ENCODE assay signal across 12 cellular contexts in the genomic region with DNA sequence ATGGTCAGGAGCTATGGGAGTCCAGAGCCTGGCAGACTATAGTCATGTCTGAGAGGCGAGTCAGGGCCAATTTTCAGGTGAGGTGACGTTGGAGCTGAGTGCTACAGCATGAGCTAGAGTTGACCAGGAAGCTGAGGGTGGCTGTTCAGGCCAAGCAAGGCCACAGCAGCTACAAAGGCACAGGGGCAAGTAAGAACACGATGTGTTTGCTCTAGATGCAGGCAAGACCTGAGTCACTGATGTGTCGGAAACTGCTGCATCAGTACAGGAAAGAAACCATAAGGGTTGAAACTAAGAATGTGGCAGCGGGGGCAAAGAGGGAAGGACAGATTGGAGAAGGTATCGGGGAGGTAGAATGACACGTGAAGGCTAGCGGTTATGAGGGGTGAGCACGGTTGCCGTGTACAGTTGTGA. TPM values are rescaled to one million over a fixed set of nuclear protein-coding genes. Genes with fewer than 3 reads are reported as not detected.
A peak's percentile ranks its signal among the peaks of the same experiment; 100 is the strongest.
DNase-seq lines count a peak whose midpoint lies in the region; ATAC-seq and TF ChIP-seq lines count a peak whose summit lies in the region.
"Had no signal": no experiment of that assay in that cellular context is flagged by ENCODE, and none has a peak within 500 bp of the region (broad histone marks: within the 10 kb centered on the region; RNA-seq: fewer than 3 reads in every experiment).

No MANE protein-coding gene starts in this region.

- H3K23ac ChIP-seq in trophoblast cell (ENCODE audit: low read length), result no peak overlapping the region

- no peak overlapping the region for H3K9ac ChIP-seq in trophoblast cell (ENCODE audit: low read length)

- no peak overlapping the region for H3K4me2 ChIP-seq in trophoblast cell (ENCODE audit: low read length)

- no peak overlapping the region for H4K12ac ChIP-seq in trophoblast cell (ENCODE audit: low read depth, low read length)

- H3K36me3 Mint-ChIP-seq in activated naive CD8-positive, alpha-beta T cell, result no peaks in the 10 kb centered on the region

- DNase-seq in M059J (ENCODE audit: low read depth) (peak; percentile 49), trophoblast cell (peak in 1 of 2 donors; percentile 43), right cardiac atrium (no peak), SJCRH30 (no peak)
- DNase-seq: EL, NCI-H2081 treated with DMSO at 0.1 percent for 48 hours, ovary had no signal

- H3K27ac ChIP-seq in trophoblast cell (ENCODE audit: low read depth, low read length) (no peak overlapping the region), right cardiac atrium (ENCODE audit: low read length) (no peak overlapping the region), SJCRH30 (no peak overlapping the region)
- H3K27ac ChIP-seq: ovary had no signal

- no peaks in the 10 kb centered on the region for H3K27me3 ChIP-seq in trophoblast cell (ENCODE audit: insufficient read depth, low read length)
- H3K27me3 ChIP-seq in right cardiac atrium (ENCODE audit: control insufficient read depth, insufficient read depth), result no peaks in the 10 kb centered on the region
- no peaks in the 10 kb centered on the region for H3K27me3 ChIP-seq in SJCRH30
- H3K27me3 ChIP-seq: cardiac muscle cell, ovary had no signal

- H3K4ac ChIP-seq in trophoblast cell (ENCODE audit: low read depth, low read length), result no peak overlapping the region

- H2BK5ac ChIP-seq in trophoblast cell (ENCODE audit: low read depth, low read length, poor library complexity), result no peak overlapping the region

- H3K4me3 Mint-ChIP-seq in activated naive CD8-positive, alpha-beta T cell, result peak overlapping the region; percentile 71

- H3K79me1 ChIP-seq in trophoblast cell (ENCODE audit: low read length), result no peaks in the 10 kb centered on the region

- WGBS in trophoblast cell (ENCODE audit: extremely low coverage, insufficient coverage, insufficient read length), result no CpG with 5 or more reads among the region's 10 CpGs
- WGBS in right cardiac atrium, result 90% methylated on average over 10 of the region's 10 CpGs

- no peak for TF ChIP-seq POLR2A in GM18505 (IDR thresholded peaks at IDR 0.05; ENCODE audit: borderline replicate concordance, extremely low read depth, insufficient read depth, insufficient read length)

- H2AK5ac ChIP-seq in trophoblast cell (ENCODE audit: low read length), result no peak overlapping the region

- no peak overlapping the region for H2BK120ac ChIP-seq in trophoblast cell (ENCODE audit: insufficient read depth, low read length, poor library complexity)

- peak overlapping the region; percentile 55 for H4K8ac ChIP-seq in trophoblast cell (ENCODE audit: low read depth, low read length)

- H3K36me3 ChIP-seq in trophoblast cell (ENCODE audit: control insufficient read depth in 1 of 2, insufficient read depth in 2 of 2, low read length in 2 of 2) (no peaks in the 10 kb centered on the region), SJCRH30 (no peaks in the 10 kb centered on the region)
- H3K36me3 ChIP-seq: cardiac muscle cell, ovary had no signal

- H4K91ac ChIP-seq in trophoblast cell (ENCODE audit: low read depth, low read length), result no peak overlapping the region

- no peak overlapping the region for H3K14ac ChIP-seq in trophoblast cell (ENCODE audit: low read length)

- peaks cover 49% of the 10 kb centered on the region for H3K4me1 Mint-ChIP-seq in activated naive CD8-positive, alpha-beta T cell (ENCODE audit: low read depth)

- ATAC-seq in GM18498 (IDR thresholded peaks at IDR 0.05; ENCODE audit: unreplicated experiment) (peak; percentile 68), right cardiac atrium (no peak), HG02571 (IDR thresholded peaks at IDR 0.05; ENCODE audit: unreplicated experiment) (no peak), GM18505 (IDR thresholded peaks at IDR 0.05; ENCODE audit: unreplicated experiment) (no peak)

- no peak overlapping the region for H2AFZ ChIP-seq in trophoblast cell (ENCODE audit: insufficient read depth, low read length, poor library complexity)

- peaks cover 5 to 20% of the 10 kb centered on the region in 2 experiments for H3K4me1 ChIP-seq in trophoblast cell (ENCODE audit: control insufficient read depth in 1 of 2, insufficient read depth in 2 of 2, low read length in 2 of 2)
- H3K4me1 ChIP-seq in right cardiac atrium (ENCODE audit: control insufficient read depth, insufficient read depth, low read length), result no peaks in the 10 kb centered on the region
- no peaks in the 10 kb centered on the region for H3K4me1 ChIP-seq in SJCRH30

- H3K4me3 ChIP-seq in trophoblast cell (ENCODE audit: low read depth, low read length) (no peak overlapping the region), right cardiac atrium (ENCODE audit: low read length) (no peak overlapping the region), SJCRH30 (no peak overlapping the region)
- H3K4me3 ChIP-seq: cardiac muscle cell, ovary had no signal

- H2BK12ac ChIP-seq in trophoblast cell (ENCODE audit: low read length), result peak overlapping the region; percentile 34

- no peaks in the 10 kb centered on the region for H3K79me2 ChIP-seq in trophoblast cell (ENCODE audit: control insufficient read depth, insufficient read depth, low read length, poor library complexity)

- H3K9me3 ChIP-seq in trophoblast cell (ENCODE audit: insufficient read depth, low read depth, low read length) (peaks cover 1% of the 10 kb centered on the region), right cardiac atrium (ENCODE audit: control insufficient read depth, low read length) (no peaks in the 10 kb centered on the region), SJCRH30 (replicated peaks) (no peaks in the 10 kb centered on the region)
- H3K9me3 ChIP-seq: ovary had no signal

- H3K9me3 Mint-ChIP-seq in activated naive CD8-positive, alpha-beta T cell (ENCODE audit: low read depth), result no peaks in the 10 kb centered on the region

- no peaks in the 10 kb centered on the region for H3K27me3 Mint-ChIP-seq in activated naive CD8-positive, alpha-beta T cell

- peak overlapping the region; percentile 89 for H3K27ac Mint-ChIP-seq in activated naive CD8-positive, alpha-beta T cell

- intact Hi-C loops in right cardiac atrium (cut with DNase I), result no loop called here

- H3K18ac ChIP-seq in trophoblast cell (ENCODE audit: low read length), result no peak overlapping the region

RNA-seq across cellular contexts. Expression of a gene that starts 11.8 kb away (rescaled TPM):
- 10.2 and 19.3 TPM in 2 replicates for total RNA-seq in M059J (2014; rRNA removed; shearing (Covaris generic))
- polyA plus RNA-seq in trophoblast cell (2013), result 17.0 and 18.9 TPM in 2 replicates
- 10 to 100 TPM; 10.8 to 21.2 (median 14.2) TPM for total RNA-seq in right cardiac atrium
- 18.4 TPM for polyA plus RNA-seq in right cardiac atrium
- 24.2 and 26.8 TPM in 2 replicates for total RNA-seq in SJCRH30 (2014; rRNA removed; shearing (Covaris generic))

RNA-seq across cellular contexts. Expression of a gene that starts 13.1 kb away (rescaled TPM):
- total RNA-seq in M059J (2014; rRNA removed; shearing (Covaris generic)), result 949 and 1,198 TPM in 2 replicates
- polyA plus RNA-seq in trophoblast cell (2013), result 324 and 327 TPM in 2 replicates
- 100 to 1,000 TPM; 245 to 330 (median 314) TPM for total RNA-seq in right cardiac atrium
- polyA plus RNA-seq in right cardiac atrium, result 204 TPM
- total RNA-seq in SJCRH30 (2014; rRNA removed; shearing (Covaris generic)), result 515 and 519 TPM in 2 replicates

RNA-seq across cellular contexts. Expression of a gene that starts 32.9 kb away (rescaled TPM):
- 68.9 and 69.3 TPM in 2 replicates for total RNA-seq in M059J (2014; rRNA removed; shearing (Covaris generic))
- 46.4 and 49.2 TPM in 2 replicates for polyA plus RNA-seq in trophoblast cell (2013)
- total RNA-seq in right cardiac atrium, result 10 to 100 TPM; 19.8 to 22.1 (median 21.1) TPM
- polyA plus RNA-seq in right cardiac atrium, result 35.2 TPM
- total RNA-seq in SJCRH30 (2014; rRNA removed; shearing (Covaris generic)), result 46.9 and 51.4 TPM in 2 replicates

RNA-seq across cellular contexts. Expression of a gene that starts 33.1 kb away (rescaled TPM):
- 63.3 and 67.8 TPM in 2 replicates for total RNA-seq in M059J (2014; rRNA removed; shearing (Covaris generic))
- polyA plus RNA-seq in trophoblast cell (2013), result 33.1 and 33.5 TPM in 2 replicates
- total RNA-seq in right cardiac atrium, result 10 to 100 TPM; 18.9 to 28.6 (median 23.8) TPM
- 23.4 TPM for polyA plus RNA-seq in right cardiac atrium
- total RNA-seq in SJCRH30 (2014; rRNA removed; shearing (Covaris generic)), result 50.4 and 53.3 TPM in 2 replicates
